In genomic region chr19:43609872-43610271, GRCh38 we compare ENCODE assay signal across 25 cellular contexts. TPM values are rescaled to one million over a fixed set of nuclear protein-coding genes. Genes with fewer than 3 reads are reported as not detected.
DNase-seq lines count a peak whose midpoint lies in the region; ATAC-seq, FAIRE-seq and TF ChIP-seq lines count a peak whose summit lies in the region.
"Had no signal": no experiment of that assay in that cellular context is flagged by ENCODE, and none has a peak within 500 bp of the region (broad histone marks: within the 10 kb centered on the region; RNA-seq: fewer than 3 reads in every experiment).

No MANE protein-coding gene starts in this region.

- H3K23ac ChIP-seq in mesendoderm (ENCODE audit: low read length) = no peak overlapping the region

- peaks cover 20 to 30% of the 10 kb centered on the region in 2 experiments for H3K4me1 ChIP-seq in K562 (replicated peaks in 1 of 2; ENCODE audit: control insufficient read depth in 2 of 2, insufficient read depth in 2 of 2, low read length in 2 of 2)
- H3K4me1 ChIP-seq in mesendoderm (ENCODE audit: control insufficient read depth, low read depth, low read length) = no peaks in the 10 kb centered on the region
- H3K4me1 ChIP-seq: HAP-1 had no signal

- POLR2A ChIA-PET in K562 (lab: Yijun Ruan, JAX) = interaction anchor here (0.6 to 8.7 kb wide), 5 partner anchors 8 to 142 kb away, joined by 3 to 60 read pairs (median 3); partner anchors contain the start of genes IRGQ and ZNF576

- no peak overlapping the region for H3K18ac ChIP-seq in mesendoderm (ENCODE audit: low read length)

- H3K9me1 ChIP-seq in K562 (ENCODE audit: control insufficient read depth, insufficient read depth, low read length) = peaks cover 6% of the 10 kb centered on the region

- H3K4me2 ChIP-seq in K562 (ENCODE audit: insufficient read depth, low read length) (peak overlapping the region; percentile 46), mesendoderm (ENCODE audit: low read length) (no peak overlapping the region)
- H3K4me2 ChIP-seq: BLaER1 had no signal

- H3K36me3 Mint-ChIP-seq in activated naive CD8-positive, alpha-beta T cell treated with anti-CD3 and anti-CD28 coated beads for 36 hours = peaks cover 7% of the 10 kb centered on the region
- peaks cover 11% of the 10 kb centered on the region for H3K36me3 Mint-ChIP-seq in activated naive CD8-positive, alpha-beta T cell treated with anti-CD3 and anti-CD28 coated beads, Interleukin-2, amount 50 U/mL, for 24 hours (ENCODE audit: low read depth)
- peaks cover 54% of the 10 kb centered on the region for H3K36me3 Mint-ChIP-seq in endothelial cell (ENCODE audit: low read depth, unreplicated experiment)
- peaks cover 17% of the 10 kb centered on the region for H3K36me3 Mint-ChIP-seq in Calu3 (ENCODE audit: insufficient read depth, unreplicated experiment)

- DNase-seq in activated naive CD8-positive, alpha-beta T cell treated with anti-CD3 and anti-CD28 coated beads for 36 hours = no peak
- DNase-seq in activated naive CD8-positive, alpha-beta T cell treated with anti-CD3 and anti-CD28 coated beads, Interleukin-2, amount 50 U/mL, for 24 hours = no peak
- DNase-seq in K562 (ENCODE audit: extremely low read depth in 1 of 4, low spot score in 3 of 4) = peak in 1 of 4 experiments; percentile 39
- DNase-seq in endothelial cell (ENCODE audit: low spot score) = no peak
- DNase-seq in activated naive CD4-positive, alpha-beta T cell treated with anti-CD3 and anti-CD28 coated beads, Interleukin-2, amount 50 U/mL, for 16 hours = no peak
- no peak for DNase-seq in mesendoderm
- no peak for DNase-seq in Calu3
- no peak for DNase-seq in HuH-7 (ENCODE audit: low spot score)
- DNase-seq: 8988T; CD4-positive, alpha-beta T cell; COR-L47; GM23248; NCI-H1048; NCI-H1417; NCI-H1694; NCI-H2081; NCI-H2227 treated with DMSO at 0.1 percent for 48 hours; NCI-H526 treated with DMSO at 0.1 percent for 48 hours; RPMI8226; SHP77 had no signal

- BruUV-seq in K562 (replicated peaks; lab: Mats Ljungman, UMichigan) (no TSS peak), Calu3 (replicated peaks; lab: Mats Ljungman, UMichigan) (no TSS peak)

- no peak for FAIRE-seq in K562 (lab: Jason Lieb, UNC)
- FAIRE-seq: G401.6 had no signal

- no peak overlapping the region for H2BK5ac ChIP-seq in mesendoderm (ENCODE audit: low read length)

- 0 out of 2 replicates have a peak overlapping the region, but pooled peaks have one; percentile 44 for H2AFZ ChIP-seq in K562 (ENCODE audit: low read depth, low read length)
- H2AFZ ChIP-seq: GM23248 had no signal

- TF ChIP-seq RAD21 in K562 (CRISPR knock-in tag; conservative IDR thresholded peaks at IDR 0.05 in 1 of 2, IDR thresholded peaks at IDR 0.05 in 1 of 2) = no peak

- H3K27ac Mint-ChIP-seq in activated naive CD8-positive, alpha-beta T cell treated with anti-CD3 and anti-CD28 coated beads for 36 hours = peak overlapping the region; percentile 30
- H3K27ac Mint-ChIP-seq in activated naive CD8-positive, alpha-beta T cell treated with anti-CD3 and anti-CD28 coated beads, Interleukin-2, amount 50 U/mL, for 24 hours = no peak overlapping the region
- H3K27ac Mint-ChIP-seq in endothelial cell (ENCODE audit: unreplicated experiment) = peak overlapping the region; percentile 42
- no peak overlapping the region for H3K27ac Mint-ChIP-seq in Calu3 (ENCODE audit: unreplicated experiment)

- H3K36me3 ChIP-seq in K562 (ENCODE audit: control insufficient read depth, insufficient read depth, low read length) (peaks cover 53% of the 10 kb centered on the region; the same call in 2 of the 3 replicates), mesendoderm (ENCODE audit: control insufficient read depth, insufficient read depth, low read length) (no peaks in the 10 kb centered on the region)

- H3K27ac ChIP-seq in K562 (ENCODE audit: extremely low read depth, low read depth, low read length) (peak overlapping the region; percentile 58; the same call in 1 of the 3 replicates), mesendoderm (ENCODE audit: low read depth, low read length) (no peak overlapping the region)
- H3K27ac ChIP-seq: GM23248 had no signal

- no peak overlapping the region for H2AK5ac ChIP-seq in mesendoderm (ENCODE audit: low read length)

- intact Hi-C loops in K562 (cut with micrococcal nuclease) (no loop called here), Calu3 (cut with micrococcal nuclease; ENCODE audit: unreplicated experiment) (no loop called here)

- no peaks in the 10 kb centered on the region for H3K27me3 Mint-ChIP-seq in activated naive CD8-positive, alpha-beta T cell treated with anti-CD3 and anti-CD28 coated beads for 36 hours
- H3K27me3 Mint-ChIP-seq in activated naive CD8-positive, alpha-beta T cell treated with anti-CD3 and anti-CD28 coated beads, Interleukin-2, amount 50 U/mL, for 24 hours = no peaks in the 10 kb centered on the region
- peaks cover 5% of the 10 kb centered on the region for H3K27me3 Mint-ChIP-seq in endothelial cell (ENCODE audit: unreplicated experiment)
- H3K27me3 Mint-ChIP-seq in Calu3 (ENCODE audit: unreplicated experiment) = no peaks in the 10 kb centered on the region
- H3K27me3 Mint-ChIP-seq: CD4-positive, alpha-beta T cell; IgD-negative memory B cell had no signal

- H3K9ac ChIP-seq in K562 (ENCODE audit: insufficient read depth in 1 of 2, low read depth in 2 of 2, low read length in 2 of 2) = peak overlapping the region in 1 of 2 experiments; percentile 2; a peak in 2 of 4 replicates
- no peak overlapping the region for H3K9ac ChIP-seq in mesendoderm (ENCODE audit: low read length)
- H3K9ac ChIP-seq: BLaER1, GM23248 had no signal

- TF ChIP-seq CTCF in K562 (IDR thresholded peaks at IDR 0.05 in 2 of 3, conservative IDR thresholded peaks at IDR 0.05 in 1 of 3; ENCODE audit: insufficient read depth in 2 of 3, low read depth in 1 of 3, low read length in 3 of 3) (no peak), endothelial cell (IDR thresholded peaks at IDR 0.05; ENCODE audit: unreplicated experiment) (no peak), Calu3 (IDR thresholded peaks at IDR 0.05; ENCODE audit: unreplicated experiment) (no peak)

- CTCF ChIA-PET in K562 (lab: Yijun Ruan, JAX; ENCODE audit: low intra/inter-chr PET ratio) (no interaction called here), Calu3 (lab: Charles Lee) (no interaction called here)

- no peak overlapping the region for H2BK120ac ChIP-seq in mesendoderm (ENCODE audit: low read depth, low read length)

- no peak overlapping the region for H3K4me3 ChIP-seq in K562
- H3K4me3 ChIP-seq in mesendoderm (ENCODE audit: low read length) = no peak overlapping the region
- H3K4me3 ChIP-seq: BLaER1, GM23248, HAP-1 had no signal

- no peaks in the 10 kb centered on the region for H3K9me3 ChIP-seq in K562 (replicated peaks; ENCODE audit: control insufficient read depth, insufficient read depth, low read depth, low read length)
- H3K9me3 ChIP-seq: BLaER1, HAP-1 had no signal

- H3K56ac ChIP-seq in mesendoderm (ENCODE audit: low read length) = no peak overlapping the region

- in situ Hi-C loops in K562 (cut with MboI) = no loop called here

- no peak overlapping the region for H3K4ac ChIP-seq in mesendoderm (ENCODE audit: low read depth, low read length)

- no peak overlapping the region for H4K5ac ChIP-seq in mesendoderm (ENCODE audit: low read length)

- no peaks in the 10 kb centered on the region for H3K79me1 ChIP-seq in mesendoderm (ENCODE audit: low read length)

- H3K27me3 ChIP-seq in K562 (ENCODE audit: control insufficient read depth in 2 of 2, insufficient read depth in 2 of 2, low read length in 2 of 2) = no peaks in the 10 kb centered on the region
- no peaks in the 10 kb centered on the region for H3K27me3 ChIP-seq in mesendoderm (ENCODE audit: insufficient read depth, low read length, poor library complexity)
- H3K27me3 ChIP-seq: BLaER1 had no signal

- H3K4me3 Mint-ChIP-seq in activated naive CD8-positive, alpha-beta T cell treated with anti-CD3 and anti-CD28 coated beads for 36 hours = no peak overlapping the region
- no peak overlapping the region for H3K4me3 Mint-ChIP-seq in activated naive CD8-positive, alpha-beta T cell treated with anti-CD3 and anti-CD28 coated beads, Interleukin-2, amount 50 U/mL, for 24 hours
- H3K4me3 Mint-ChIP-seq in endothelial cell (ENCODE audit: unreplicated experiment) (no peak overlapping the region), Calu3 (ENCODE audit: low read depth, unreplicated experiment) (no peak overlapping the region)
- H3K4me3 Mint-ChIP-seq: CD4-positive, alpha-beta T cell; IgD-negative memory B cell had no signal

- TF ChIP-seq EP300 in K562 (IDR thresholded peaks at IDR 0.05; ENCODE audit: low read length) = no peak

- no peaks in the 10 kb centered on the region for H4K20me1 ChIP-seq in K562 (replicated peaks; ENCODE audit: control insufficient read depth, insufficient read depth, low read length)

- ATAC-seq in activated naive CD8-positive, alpha-beta T cell treated with anti-CD3 and anti-CD28 coated beads, Interleukin-2, amount 50 U/mL, for 24 hours = no peak
- ATAC-seq in K562 = peak; percentile 76

- H2BK15ac ChIP-seq in mesendoderm (replicated peaks; ENCODE audit: low read depth) = no peak overlapping the region

- H4K8ac ChIP-seq in mesendoderm (ENCODE audit: low read depth, low read length) = no peak overlapping the region

- TF ChIP-seq POLR2A in K562 (conservative IDR thresholded peaks at IDR 0.05) = no peak

- H3K4me1 Mint-ChIP-seq in activated naive CD8-positive, alpha-beta T cell treated with anti-CD3 and anti-CD28 coated beads for 36 hours = peaks cover 4% of the 10 kb centered on the region
- peaks cover 8% of the 10 kb centered on the region for H3K4me1 Mint-ChIP-seq in activated naive CD8-positive, alpha-beta T cell treated with anti-CD3 and anti-CD28 coated beads, Interleukin-2, amount 50 U/mL, for 24 hours
- peaks cover 27% of the 10 kb centered on the region for H3K4me1 Mint-ChIP-seq in endothelial cell (ENCODE audit: unreplicated experiment)
- H3K4me1 Mint-ChIP-seq in Calu3 (ENCODE audit: low read depth, unreplicated experiment) = no peaks in the 10 kb centered on the region

- peaks cover 11% of the 10 kb centered on the region; the same call in 2 of the 3 replicates for H3K79me2 ChIP-seq in K562 (ENCODE audit: control insufficient read depth, insufficient read depth, low read length)
- no peaks in the 10 kb centered on the region for H3K79me2 ChIP-seq in mesendoderm (ENCODE audit: control insufficient read depth, insufficient read depth, low read length)

- H3K9me3 Mint-ChIP-seq in activated naive CD8-positive, alpha-beta T cell treated with anti-CD3 and anti-CD28 coated beads for 36 hours = no peaks in the 10 kb centered on the region
- no peaks in the 10 kb centered on the region for H3K9me3 Mint-ChIP-seq in activated naive CD8-positive, alpha-beta T cell treated with anti-CD3 and anti-CD28 coated beads, Interleukin-2, amount 50 U/mL, for 24 hours
- H3K9me3 Mint-ChIP-seq in endothelial cell (ENCODE audit: unreplicated experiment) (no peaks in the 10 kb centered on the region), Calu3 (ENCODE audit: low read depth, unreplicated experiment) (peaks cover 9% of the 10 kb centered on the region)
- H3K9me3 Mint-ChIP-seq: CD4-positive, alpha-beta T cell; IgD-negative memory B cell had no signal

- 64% methylated on average over 7 of the region's 7 CpGs for WGBS in K562 (ENCODE audit: insufficient coverage, low coverage, missing lambda C conversion rate)
- no CpG with 5 or more reads among the region's 7 CpGs for WGBS in mesendoderm (ENCODE audit: extremely low coverage, insufficient coverage, low lambda C conversion rate)

RNA-seq across cellular contexts. Expression of gene SRRM5, which starts 2.0 kb away (rescaled TPM):
- total RNA-seq in activated naive CD8-positive, alpha-beta T cell treated with anti-CD3 and anti-CD28 coated beads for 36 hours = under 1 TPM; 0.54 to 0.60 TPM
- 1.0 and 1.2 TPM in 2 replicates for total RNA-seq in K562 (2011; cell fraction: chromatin; rRNA removed; ENCODE audit: low replicate concordance)
- 0.33 TPM in 1 of 2 replicates, not detected in the other for total RNA-seq in K562 (2011; cell fraction: nucleolus; rRNA removed)
- 0.23 and 0.29 TPM in 2 replicates for total RNA-seq in K562 (2011; cell fraction: nucleoplasm; rRNA removed)
- 0.08 and 0.09 TPM in 2 replicates for total RNA-seq in K562 (2014; rRNA removed)
- total RNA-seq in K562 (2014; rRNA removed; fragmentation: Illumina TruSeq; extraction: Trizol) = 0.13 and 0.25 TPM in 2 replicates
- 0.08 and 0.18 TPM in 2 replicates for total RNA-seq in K562 (2015; rRNA removed; fragmentation: Illumina TruSeq; extraction: Trizol)
- 0.11 and 0.18 TPM in 2 replicates for total RNA-seq in K562 (2021)
- 0.10 and 0.18 TPM in 2 replicates for polyA plus RNA-seq in K562 (2011; rRNA removed)
- polyA plus RNA-seq in K562 (2011; cell fraction: cytosol; rRNA removed) = 0.01 and 0.03 TPM in 2 replicates
- polyA plus RNA-seq in K562 (2011; cell fraction: nucleus; rRNA removed) = 0.29 and 0.67 TPM in 2 replicates
- polyA plus RNA-seq in K562 (2012) = 0.26 and 0.37 TPM in 2 replicates
- 0.43 and 0.45 TPM in 2 replicates for polyA plus RNA-seq in K562 (2014; fragmentation: Illumina TruSeq; extraction: Trizol)
- polyA plus RNA-seq in K562 (2014; fragmentation: Nextera tagmentation; extraction: Ambion mirVana) = not detected
- 0.25 and 0.36 TPM in 2 replicates for polyA plus RNA-seq in K562 (2014; rRNA removed)
- polyA minus RNA-seq in K562 (2011; rRNA and poly(A)+ RNA removed) = 0.12 TPM in 1 of 2 replicates, not detected in the other
- polyA minus RNA-seq in K562 (2011; cell fraction: cytosol; rRNA and poly(A)+ RNA removed) = not detected in 2 replicates
- polyA minus RNA-seq in K562 (2011; cell fraction: nucleus; rRNA and poly(A)+ RNA removed) = 0.22 TPM in 1 of 2 replicates, not detected in the other
- total RNA-seq in endothelial cell (ENCODE audit: unreplicated experiment) = 0.26 TPM
- 0.08 TPM for polyA plus RNA-seq in mesendoderm (2013, experiment 1 of 2)
- polyA plus RNA-seq in mesendoderm (2013, experiment 2 of 2) = 0.08 TPM
- total RNA-seq in Calu3 (2022) = 1.9 and 2.0 TPM in 2 replicates
- total RNA-seq: GM23248, SK-MEL-5 had no signal
- polyA plus RNA-seq: GM23248, IgD-negative memory B cell had no signal

RNA-seq across cellular contexts. Expression of gene ZNF428, which starts 9.6 kb away (rescaled TPM):
- 10 to 100 TPM; 16.8 to 19.7 TPM for total RNA-seq in activated naive CD8-positive, alpha-beta T cell treated with anti-CD3 and anti-CD28 coated beads for 36 hours
- total RNA-seq in K562 (2011; cell fraction: chromatin; rRNA removed; ENCODE audit: low replicate concordance) = 6.3 and 13.9 TPM in 2 replicates
- 8.6 and 12.7 TPM in 2 replicates for total RNA-seq in K562 (2011; cell fraction: nucleolus; rRNA removed)
- total RNA-seq in K562 (2011; cell fraction: nucleoplasm; rRNA removed) = 10.1 and 10.3 TPM in 2 replicates
- total RNA-seq in K562 (2014; rRNA removed) (85.7 and 86.9 TPM in 2 replicates), K562 (2014; rRNA removed; fragmentation: Illumina TruSeq; extraction: Trizol) (8.4 and 8.8 TPM in 2 replicates), K562 (2015; rRNA removed; fragmentation: Illumina TruSeq; extraction: Trizol) (27.5 and 30.4 TPM in 2 replicates), K562 (2021) (42.2 and 49.2 TPM in 2 replicates), endothelial cell (ENCODE audit: unreplicated experiment) (97.7 TPM), Calu3 (2022) (32.8 and 33.2 TPM in 2 replicates)
- polyA plus RNA-seq in K562 (2011; rRNA removed) (14.9 and 15.9 TPM in 2 replicates), K562 (2014; fragmentation: Illumina TruSeq; extraction: Trizol) (14.9 and 19.1 TPM in 2 replicates), K562 (2014; fragmentation: Nextera tagmentation; extraction: Ambion mirVana) (under 1 TPM; 0.15 to 0.23 TPM), K562 (2014; rRNA removed) (68.7 and 75.7 TPM in 2 replicates)
- polyA plus RNA-seq in K562 (2011; cell fraction: cytosol; rRNA removed) = 17.8 and 32.7 TPM in 2 replicates
- polyA plus RNA-seq in K562 (2011; cell fraction: nucleus; rRNA removed) = 14.2 and 15.7 TPM in 2 replicates
- 41.0 and 43.7 TPM in 2 replicates for polyA plus RNA-seq in K562 (2012)
- polyA minus RNA-seq in K562 (2011; rRNA and poly(A)+ RNA removed) = 2.5 and 3.4 TPM in 2 replicates
- polyA minus RNA-seq in K562 (2011; cell fraction: cytosol; rRNA and poly(A)+ RNA removed) = 4.3 and 6.7 TPM in 2 replicates
- 4.3 and 6.9 TPM in 2 replicates for polyA minus RNA-seq in K562 (2011; cell fraction: nucleus; rRNA and poly(A)+ RNA removed)
- 8.1 TPM for polyA plus RNA-seq in mesendoderm (2013, experiment 1 of 2)
- polyA plus RNA-seq in mesendoderm (2013, experiment 2 of 2) = 8.6 TPM

RNA-seq across cellular contexts. Expression of gene ZNF576, which starts 13.5 kb away (rescaled TPM):
- total RNA-seq in activated naive CD8-positive, alpha-beta T cell treated with anti-CD3 and anti-CD28 coated beads for 36 hours = 10 to 100 TPM; 11.7 to 14.9 TPM
- total RNA-seq in K562 (2011; cell fraction: chromatin; rRNA removed; ENCODE audit: low replicate concordance) = 16.8 and 39.5 TPM in 2 replicates
- total RNA-seq in K562 (2011; cell fraction: nucleolus; rRNA removed) = 33.8 and 38.9 TPM in 2 replicates
- total RNA-seq in K562 (2011; cell fraction: nucleoplasm; rRNA removed) = 35.0 and 41.2 TPM in 2 replicates
- 7.1 and 16.2 TPM in 2 replicates for total RNA-seq in K562 (2014; rRNA removed)
- 5.6 and 6.8 TPM in 2 replicates for total RNA-seq in K562 (2014; rRNA removed; fragmentation: Illumina TruSeq; extraction: Trizol)
- 8.8 and 9.9 TPM in 2 replicates for total RNA-seq in K562 (2015; rRNA removed; fragmentation: Illumina TruSeq; extraction: Trizol)
- 14.2 and 18.2 TPM in 2 replicates for total RNA-seq in K562 (2021)
- 7.3 and 9.7 TPM in 2 replicates for polyA plus RNA-seq in K562 (2011; rRNA removed)
- polyA plus RNA-seq in K562 (2011; cell fraction: cytosol; rRNA removed) = 14.2 and 34.8 TPM in 2 replicates
- 10.6 and 13.3 TPM in 2 replicates for polyA plus RNA-seq in K562 (2011; cell fraction: nucleus; rRNA removed)
- 12.8 and 12.9 TPM in 2 replicates for polyA plus RNA-seq in K562 (2012)
- polyA plus RNA-seq in K562 (2014; fragmentation: Illumina TruSeq; extraction: Trizol) = 12.5 and 12.7 TPM in 2 replicates
- 10 to 100 TPM; 12.2 to 18.2 TPM for polyA plus RNA-seq in K562 (2014; fragmentation: Nextera tagmentation; extraction: Ambion mirVana)
- polyA plus RNA-seq in K562 (2014; rRNA removed) = 12.8 and 17.4 TPM in 2 replicates
- polyA minus RNA-seq in K562 (2011; rRNA and poly(A)+ RNA removed) = 6.4 and 8.1 TPM in 2 replicates
- 5.5 and 6.7 TPM in 2 replicates for polyA minus RNA-seq in K562 (2011; cell fraction: cytosol; rRNA and poly(A)+ RNA removed)
- 12.8 and 16.1 TPM in 2 replicates for polyA minus RNA-seq in K562 (2011; cell fraction: nucleus; rRNA and poly(A)+ RNA removed)
- 10.7 TPM for total RNA-seq in endothelial cell (ENCODE audit: unreplicated experiment)
- 19.7 TPM for polyA plus RNA-seq in mesendoderm (2013, experiment 1 of 2)
- 20.0 TPM for polyA plus RNA-seq in mesendoderm (2013, experiment 2 of 2)
- total RNA-seq in Calu3 (2022) = 19.4 and 20.7 TPM in 2 replicates

RNA-seq across cellular contexts. Expression of gene IRGQ, which starts 13.9 kb away (rescaled TPM):
- 10 to 100 TPM; 19.8 to 24.6 TPM for total RNA-seq in activated naive CD8-positive, alpha-beta T cell treated with anti-CD3 and anti-CD28 coated beads for 36 hours
- total RNA-seq in K562 (2011; cell fraction: chromatin; rRNA removed; ENCODE audit: low replicate concordance) = 18.5 and 25.1 TPM in 2 replicates
- total RNA-seq in K562 (2011; cell fraction: nucleolus; rRNA removed) = 14.3 and 16.3 TPM in 2 replicates
- 23.6 and 35.4 TPM in 2 replicates for total RNA-seq in K562 (2011; cell fraction: nucleoplasm; rRNA removed)
- total RNA-seq in K562 (2014; rRNA removed) (5.3 and 7.3 TPM in 2 replicates), K562 (2014; rRNA removed; fragmentation: Illumina TruSeq; extraction: Trizol) (8.8 and 9.6 TPM in 2 replicates), K562 (2015; rRNA removed; fragmentation: Illumina TruSeq; extraction: Trizol) (7.8 and 7.9 TPM in 2 replicates), K562 (2021) (16.8 and 19.2 TPM in 2 replicates), endothelial cell (ENCODE audit: unreplicated experiment) (48.6 TPM), Calu3 (2022) (34.2 and 36.1 TPM in 2 replicates)
- polyA plus RNA-seq in K562 (2011; rRNA removed) (8.3 and 11.2 TPM in 2 replicates), K562 (2014; fragmentation: Illumina TruSeq; extraction: Trizol) (3.4 and 5.1 TPM in 2 replicates), K562 (2014; fragmentation: Nextera tagmentation; extraction: Ambion mirVana) (10 to 100 TPM in 1 of 2 experiments, 1 to 10 TPM in 1; 3.5 to 11.2 TPM), K562 (2014; rRNA removed) (6.2 and 6.6 TPM in 2 replicates)
- polyA plus RNA-seq in K562 (2011; cell fraction: cytosol; rRNA removed) = 6.4 and 14.2 TPM in 2 replicates
- 7.0 and 10.7 TPM in 2 replicates for polyA plus RNA-seq in K562 (2011; cell fraction: nucleus; rRNA removed)
- 2.1 and 2.5 TPM in 2 replicates for polyA plus RNA-seq in K562 (2012)
- 13.0 and 15.6 TPM in 2 replicates for polyA minus RNA-seq in K562 (2011; rRNA and poly(A)+ RNA removed)
- polyA minus RNA-seq in K562 (2011; cell fraction: cytosol; rRNA and poly(A)+ RNA removed) = 8.6 and 11.0 TPM in 2 replicates
- 2.2 and 3.3 TPM in 2 replicates for polyA minus RNA-seq in K562 (2011; cell fraction: nucleus; rRNA and poly(A)+ RNA removed)
- polyA plus RNA-seq in mesendoderm (2013, experiment 1 of 2) = 10.8 TPM
- polyA plus RNA-seq in mesendoderm (2013, experiment 2 of 2) = 9.5 TPM

RNA-seq across cellular contexts. Expression of gene CADM4, which starts 29.8 kb away (rescaled TPM):
- total RNA-seq in activated naive CD8-positive, alpha-beta T cell treated with anti-CD3 and anti-CD28 coated beads for 36 hours = under 1 TPM; 0.26 to 0.29 TPM
- total RNA-seq in K562 (2011; cell fraction: chromatin; rRNA removed; ENCODE audit: low replicate concordance) = 2.0 and 2.5 TPM in 2 replicates
- total RNA-seq in K562 (2011; cell fraction: nucleolus; rRNA removed) = 2.6 and 7.0 TPM in 2 replicates
- 0.99 and 4.5 TPM in 2 replicates for total RNA-seq in K562 (2011; cell fraction: nucleoplasm; rRNA removed)
- total RNA-seq in K562 (2014; rRNA removed) (1.8 and 2.5 TPM in 2 replicates), K562 (2014; rRNA removed; fragmentation: Illumina TruSeq; extraction: Trizol) (0.61 and 0.87 TPM in 2 replicates), K562 (2015; rRNA removed; fragmentation: Illumina TruSeq; extraction: Trizol) (0.72 and 1.2 TPM in 2 replicates), K562 (2021) (1.9 and 2.3 TPM in 2 replicates), endothelial cell (ENCODE audit: unreplicated experiment) (21.1 TPM), Calu3 (2022) (14.5 and 17.5 TPM in 2 replicates)
- polyA plus RNA-seq in K562 (2011; rRNA removed) (1.4 and 2.1 TPM in 2 replicates), K562 (2014; fragmentation: Illumina TruSeq; extraction: Trizol) (1.3 and 2.2 TPM in 2 replicates), K562 (2014; fragmentation: Nextera tagmentation; extraction: Ambion mirVana) (under 1 TPM; 0.03 to 0.13 TPM), K562 (2014; rRNA removed) (1.7 and 4.6 TPM in 2 replicates)
- polyA plus RNA-seq in K562 (2011; cell fraction: cytosol; rRNA removed) = 1.9 and 3.5 TPM in 2 replicates
- 1.1 and 2.4 TPM in 2 replicates for polyA plus RNA-seq in K562 (2011; cell fraction: nucleus; rRNA removed)
- 2.1 and 2.5 TPM in 2 replicates for polyA plus RNA-seq in K562 (2012)
- 0.30 and 0.32 TPM in 2 replicates for polyA minus RNA-seq in K562 (2011; rRNA and poly(A)+ RNA removed)
- polyA minus RNA-seq in K562 (2011; cell fraction: cytosol; rRNA and poly(A)+ RNA removed) = 0.86 and 1.5 TPM in 2 replicates
- polyA minus RNA-seq in K562 (2011; cell fraction: nucleus; rRNA and poly(A)+ RNA removed) = 0.54 and 0.89 TPM in 2 replicates
- polyA plus RNA-seq in mesendoderm (2013, experiment 1 of 2) = 9.1 TPM
- polyA plus RNA-seq in mesendoderm (2013, experiment 2 of 2) = 9.5 TPM
- polyA plus RNA-seq: IgD-negative memory B cell had no signal

Comparison
In these comparisons a context has a peak if more than half of its experiments do, and no peak if none do; other contexts are left out.
1. H3K27ac Mint-ChIP-seq: peak in activated naive CD8-positive, alpha-beta T cell treated with anti-CD3 and anti-CD28 coated beads for 36 hours (single experiment) and endothelial cell (single experiment); none in activated naive CD8-positive, alpha-beta T cell treated with anti-CD3 and anti-CD28 coated beads, Interleukin-2, amount 50 U/mL, for 24 hours (single experiment) and Calu3 (single experiment).